1 cellular context compared by ENCODE assay signal in genomic region chr1:108747128-108747827, GRCh38.
A peak's percentile ranks its signal among the peaks of the same experiment; 100 is the strongest.
TF ChIP-seq lines count a peak whose summit lies in the region.

No MANE protein-coding gene starts in this region.

TF ChIP-seq in K562, 482 proteins besides CTCF, POLR2A, EP300 and RAD21 (continued from another document and continues in another):
- TF ChIP-seq ZNF592 (IDR thresholded peaks at IDR 0.05) (no peak), MED1 (CRISPR knock-in tag; IDR thresholded peaks at IDR 0.05; ENCODE audit: borderline replicate concordance) (no peak), NEUROD1 (IDR thresholded peaks at IDR 0.05; ENCODE audit: borderline replicate concordance, low read depth, low read length, partially characterized antibody) (no peak), ZNF583 (CRISPR knock-in tag; IDR thresholded peaks at IDR 0.05) (no peak), IRF9 (tag; IDR thresholded peaks at IDR 0.05) (no peak), ZBTB2 (IDR thresholded peaks at IDR 0.05) (no peak), SP1 (CRISPR knock-in tag; IDR thresholded peaks at IDR 0.05) (no peak), SMARCA4 (IDR thresholded peaks at IDR 0.05) (no peak), LARP7 (IDR thresholded peaks at IDR 0.05) (no peak), ZHX1 (conservative IDR thresholded peaks at IDR 0.05; ENCODE audit: low read length) (no peak), ZBED1 (IDR thresholded peaks at IDR 0.05) (no peak), HNRNPH1 (optimal IDR thresholded peaks at IDR 0.05; ENCODE audit: low read depth, low read length) (no peak), ZNF77 (CRISPR knock-in tag; IDR thresholded peaks at IDR 0.05) (no peak), TCF3 (CRISPR knock-in tag; IDR thresholded peaks at IDR 0.05) (no peak), RBM17 (IDR thresholded peaks at IDR 0.05; ENCODE audit: borderline replicate concordance, low read depth, low read length) (no peak), PCBP2 (IDR thresholded peaks at IDR 0.05; ENCODE audit: low read depth, low read length, poor library complexity, severe bottlenecking) (no peak), CTCFL (IDR thresholded peaks at IDR 0.05; ENCODE audit: borderline replicate concordance, insufficient read depth, low read depth, low read length, poor library complexity, severe bottlenecking) (no peak), E2F8 (IDR thresholded peaks at IDR 0.05; ENCODE audit: low read depth, partially characterized antibody) (no peak), ZNF740 (CRISPR knock-in tag; IDR thresholded peaks at IDR 0.05) (no peak), ZNF740 (tag; IDR thresholded peaks at IDR 0.05) (no peak), ATF6 (CRISPR knock-in tag; IDR thresholded peaks at IDR 0.05) (no peak), ZNF311 (CRISPR knock-in tag; IDR thresholded peaks at IDR 0.05) (no peak), MECOM (CRISPR knock-in tag; IDR thresholded peaks at IDR 0.05) (no peak), TCF7L2 (IDR thresholded peaks at IDR 0.05; ENCODE audit: low read depth, low read length) (no peak), CREBBP (IDR thresholded peaks at IDR 0.05; ENCODE audit: low read depth, low read length) (no peak), CHD1 (IDR thresholded peaks at IDR 0.05; ENCODE audit: low read length) (peak; percentile 52), ZC3H8 (IDR thresholded peaks at IDR 0.05) (no peak), NCOR1 (IDR thresholded peaks at IDR 0.05) (no peak)
